8 cellular contexts compared by ENCODE assay signal in the genomic region with DNA sequence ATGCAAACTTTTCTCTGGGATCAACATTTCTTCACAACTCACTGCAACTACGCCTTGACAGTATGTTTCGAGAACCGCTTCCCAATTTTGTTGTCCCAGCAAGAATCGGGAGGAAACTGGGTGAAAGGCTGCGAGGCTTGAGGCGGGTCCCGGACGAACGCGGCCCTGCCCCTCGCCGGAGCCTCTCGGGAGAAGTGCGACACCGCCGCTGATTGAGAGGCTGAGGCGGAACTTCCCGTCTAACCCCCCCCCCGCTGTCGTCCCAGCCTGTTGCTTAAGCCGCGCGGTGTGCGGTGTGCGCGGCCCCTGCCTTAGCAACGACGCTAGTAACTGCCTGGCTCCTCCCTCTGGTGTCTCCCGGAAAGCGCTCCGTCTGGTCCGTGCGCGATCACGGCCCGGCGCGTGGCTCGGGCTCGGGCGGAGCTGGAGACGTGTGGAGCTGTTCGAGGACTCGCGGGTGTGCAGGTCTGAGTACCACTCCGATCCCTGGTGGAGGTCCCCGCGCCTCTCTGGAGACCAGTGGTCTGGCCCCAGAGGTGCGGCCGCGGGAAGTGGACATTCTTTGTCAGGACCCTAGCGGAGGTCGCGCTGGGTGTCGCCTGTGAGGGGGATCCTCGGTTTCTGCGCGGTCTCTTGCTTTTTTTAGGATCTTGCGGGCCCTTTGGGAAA. TPM values are rescaled to one million over a fixed set of nuclear protein-coding genes. Genes with fewer than 3 reads are reported as not detected.
DNase-seq lines count a peak whose midpoint lies in the region; ATAC-seq and TF ChIP-seq lines count a peak whose summit lies in the region.

A gene with protein sequence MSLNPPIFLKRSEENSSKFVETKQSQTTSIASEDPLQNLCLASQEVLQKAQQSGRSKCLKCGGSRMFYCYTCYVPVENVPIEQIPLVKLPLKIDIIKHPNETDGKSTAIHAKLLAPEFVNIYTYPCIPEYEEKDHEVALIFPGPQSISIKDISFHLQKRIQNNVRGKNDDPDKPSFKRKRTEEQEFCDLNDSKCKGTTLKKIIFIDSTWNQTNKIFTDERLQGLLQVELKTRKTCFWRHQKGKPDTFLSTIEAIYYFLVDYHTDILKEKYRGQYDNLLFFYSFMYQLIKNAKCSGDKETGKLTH (plus strand): TSS at position 391 of the 669 bp plus-strand sequence. CDS start 4,120 bp downstream, outside the sequence.
A gene with protein sequence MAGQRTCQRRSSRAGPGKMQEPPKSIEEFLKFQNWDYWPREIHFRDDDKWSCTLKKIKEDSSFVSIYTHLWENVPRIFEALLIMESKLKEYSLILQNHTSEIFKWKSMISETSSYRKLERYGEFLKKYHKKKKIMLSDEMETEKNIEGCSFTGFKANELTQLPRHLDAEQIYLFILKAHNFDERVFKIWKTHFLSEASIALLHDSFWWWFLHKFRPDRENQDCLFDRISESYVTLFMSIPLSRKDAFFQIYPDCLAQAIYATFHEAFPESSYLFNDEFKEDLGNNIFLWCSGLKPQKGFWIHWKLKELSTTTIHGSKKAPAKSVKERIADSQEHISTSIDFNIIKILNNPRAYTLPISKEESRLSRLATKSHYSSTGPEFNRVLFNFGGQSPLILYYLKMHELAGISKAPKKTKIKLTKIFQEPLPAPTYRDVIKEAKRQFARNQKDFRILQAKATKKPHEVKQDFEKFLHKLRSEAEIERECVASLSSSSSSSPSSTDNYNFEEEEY (minus strand): TSS at position 161 of the 669 bp plus-strand sequence. CDS start 5,647 bp downstream, outside the sequence.

- H3K36me3 ChIP-seq in DND-41 (ENCODE audit: insufficient read depth, low read length) (peaks cover 13% of the 10 kb centered on the region), KOPT-K1 (ENCODE audit: insufficient read depth, low read length) (peaks cover 9% of the 10 kb centered on the region), Peyer's patch (peaks cover 0 to 11% (median 0%) of the 10 kb centered on the region in 3 donors)

- peak within 1 kb of the TSS; percentile 81 for H3K9ac ChIP-seq in DND-41 (ENCODE audit: low read depth, low read length)

- peak within 1 kb of the TSS; percentile 82 for H3K4me2 ChIP-seq in DND-41 (ENCODE audit: insufficient read depth, low read length)

- H3K27ac ChIP-seq in DND-41 (ENCODE audit: low read length) (peak within 1 kb of the TSS; percentile 85), KOPT-K1 (ENCODE audit: low read depth, low read length, poor library complexity, severe bottlenecking) (peak within 1 kb of the TSS; percentile 71), Peyer's patch (peak within 1 kb of the TSS; percentile 85 to 97 (median 90))

- peak; percentile 75 to 79 for TF ChIP-seq POLR2A in Peyer's patch (IDR thresholded peaks at IDR 0.05)

- peaks cover 34% of the 10 kb centered on the region for H3K4me1 ChIP-seq in DND-41 (ENCODE audit: insufficient read depth, low read length)
- no peaks in the 10 kb centered on the region for H3K4me1 ChIP-seq in Peyer's patch

- H3K27me3 ChIP-seq in DND-41 (ENCODE audit: insufficient read depth, low read length, poor library complexity) (no peaks in the 10 kb centered on the region), Peyer's patch (no peaks in the 10 kb centered on the region)

- H3K9me3 Mint-ChIP-seq in naive B cell = peaks cover 0 to 16% (median 3%) of the 10 kb centered on the region in 7 donors
- H3K9me3 Mint-ChIP-seq in stimulated activated effector memory CD8-positive, alpha-beta T cell treated with anti-CD3 and anti-CD28 coated beads, Interleukin-12 subunit alpha, Interleukin-12 subunit beta, amount 100 ng/mL, for 72 hours = peaks cover 3% of the 10 kb centered on the region

- H3K36me3 Mint-ChIP-seq in naive B cell = peaks cover 6 to 12% of the 10 kb centered on the region in 2 donors
- peaks cover 17% of the 10 kb centered on the region for H3K36me3 Mint-ChIP-seq in stimulated activated effector memory CD8-positive, alpha-beta T cell treated with anti-CD3 and anti-CD28 coated beads, Interleukin-12 subunit alpha, Interleukin-12 subunit beta, amount 100 ng/mL, for 72 hours

- DNase-seq in DND-41 = peak; percentile 94
- peak; percentile 92 to 98 (median 96) for DNase-seq in Peyer's patch
- peak; percentile 90 for DNase-seq in activated T-helper 1 cell treated with Interleukin-2 at 50 U/mL for 16 hours (ENCODE audit: low read depth)
- DNase-seq in fibroblast of gingiva (ENCODE audit: low read depth) = peak; percentile 100
- DNase-seq in naive B cell = peak; percentile 90
- DNase-seq in stimulated activated effector memory CD8-positive, alpha-beta T cell treated with anti-CD3 and anti-CD28 coated beads, Interleukin-12 subunit alpha, Interleukin-12 subunit beta, amount 100 ng/mL, for 72 hours (ENCODE audit: low spot score in 2 of 2) = peak; percentile 81 to 96

- H3K27ac Mint-ChIP-seq in naive B cell = peak within 1 kb of the TSS; percentile 93 to 99 (median 98)
- H3K27ac Mint-ChIP-seq in stimulated activated effector memory CD8-positive, alpha-beta T cell treated with anti-CD3 and anti-CD28 coated beads, Interleukin-12 subunit alpha, Interleukin-12 subunit beta, amount 100 ng/mL, for 72 hours = peak within 1 kb of the TSS; percentile 95

- peak within 1 kb of the TSS; percentile 79 for H3K4me3 ChIP-seq in DND-41 (ENCODE audit: low read depth in 1 of 2, low read length in 2 of 2)
- peak within 1 kb of the TSS; percentile 64 to 81 (median 66) for H3K4me3 ChIP-seq in Peyer's patch

- H4K20me1 ChIP-seq in DND-41 (ENCODE audit: insufficient read depth, low read length) = no peaks in the 10 kb centered on the region

- H3K9me3 ChIP-seq in DND-41 (ENCODE audit: insufficient read depth, low read length, severe bottlenecking) (peaks cover 4% of the 10 kb centered on the region), KOPT-K1 (ENCODE audit: insufficient read depth, low read length, poor library complexity, severe bottlenecking) (peaks cover 9% of the 10 kb centered on the region), Peyer's patch (peaks cover 0 to 4% (median 0%) of the 10 kb centered on the region in 4 donors)

- peak within 1 kb of the TSS; percentile 92 to 99 (median 98) for H3K4me3 Mint-ChIP-seq in naive B cell
- peak within 1 kb of the TSS; percentile 90 for H3K4me3 Mint-ChIP-seq in stimulated activated effector memory CD8-positive, alpha-beta T cell treated with anti-CD3 and anti-CD28 coated beads, Interleukin-12 subunit alpha, Interleukin-12 subunit beta, amount 100 ng/mL, for 72 hours

- peak; percentile 98 for ATAC-seq in DND-41 (ENCODE audit: insufficient read depth, low read depth)
- peak; percentile 98 for ATAC-seq in GM21825 (IDR thresholded peaks at IDR 0.05; ENCODE audit: unreplicated experiment)
- peak; percentile 95 to 97 for ATAC-seq in naive B cell (ENCODE audit: low read depth in 2 of 2)
- ATAC-seq in stimulated activated effector memory CD8-positive, alpha-beta T cell treated with anti-CD3 and anti-CD28 coated beads, Interleukin-12 subunit alpha, Interleukin-12 subunit beta, amount 100 ng/mL, for 72 hours = peak; percentile 100

- TF ChIP-seq CTCF in DND-41 (IDR thresholded peaks at IDR 0.05; ENCODE audit: borderline replicate concordance, extremely low read depth, low read length, poor library complexity, severe bottlenecking) (no peak), Peyer's patch (IDR thresholded peaks at IDR 0.05) (no peak)

- peaks cover 22 to 26% (median 22%) of the 10 kb centered on the region in 3 donors for H3K4me1 Mint-ChIP-seq in naive B cell
- H3K4me1 Mint-ChIP-seq in stimulated activated effector memory CD8-positive, alpha-beta T cell treated with anti-CD3 and anti-CD28 coated beads, Interleukin-12 subunit alpha, Interleukin-12 subunit beta, amount 100 ng/mL, for 72 hours = peaks cover 33% of the 10 kb centered on the region

- no peaks in the 10 kb centered on the region for H3K27me3 Mint-ChIP-seq in naive B cell

- H2AFZ ChIP-seq in DND-41 (ENCODE audit: low read depth, low read length) = peak within 1 kb of the TSS; percentile 91

- peaks cover 37% of the 10 kb centered on the region for H3K79me2 ChIP-seq in DND-41 (ENCODE audit: insufficient read depth, low read length)

RNA-seq across cellular contexts. Expression of the first gene that starts in this region (rescaled TPM):
- total RNA-seq in Peyer's patch = 1 to 10 TPM; 5.4 to 9.5 (median 7.2) TPM
- 10 to 100 TPM; 16.8 to 32.0 (median 26.6) TPM for polyA plus RNA-seq in naive B cell (ENCODE audit: low read depth in 6 of 6)

RNA-seq across cellular contexts. Expression of the second gene that starts in this region (rescaled TPM):
- 1 to 10 TPM; 1.1 to 4.1 (median 2.9) TPM for total RNA-seq in Peyer's patch
- 10 to 100 TPM; 15.8 to 27.3 (median 20.0) TPM for polyA plus RNA-seq in naive B cell (ENCODE audit: low read depth in 6 of 6)

Comparison
In these comparisons a context has a peak if more than half of its experiments do, and no peak if none do; other contexts are left out.
1. Peak in every context shown above with its lines: DNase-seq, ATAC-seq, H3K4me3 ChIP-seq and H3K27ac ChIP-seq.